12 cellular contexts compared by ENCODE assay signal in genomic region chr9:124697326-124698200, GRCh38.
DNase-seq lines count a peak whose midpoint lies in the region; ATAC-seq, FAIRE-seq and TF ChIP-seq lines count a peak whose summit lies in the region.
"Had no signal": no experiment of that assay in that cellular context is flagged by ENCODE, and none has a peak within 500 bp of the region (broad histone marks: within the 10 kb centered on the region; RNA-seq: fewer than 3 reads in every experiment).

No MANE protein-coding gene starts in this region.

- peak overlapping the region; percentile 79 for H3K9ac ChIP-seq in astrocyte (ENCODE audit: low read length)
- peak overlapping the region; percentile 63 for H3K9ac ChIP-seq in smooth muscle cell (ENCODE audit: low read depth)

- H3K27me3 Mint-ChIP-seq in astrocyte (ENCODE audit: low read depth, unreplicated experiment) = no peaks in the 10 kb centered on the region

- peak overlapping the region; percentile 42 for H3K4me3 Mint-ChIP-seq in astrocyte (ENCODE audit: unreplicated experiment)
- H3K4me3 Mint-ChIP-seq: activated T-cell treated with anti-CD3 and anti-CD28 coated beads, Interleukin-2, amount 50 U/mL, for 4 hours had no signal

- no peaks in the 10 kb centered on the region for H4K20me1 ChIP-seq in astrocyte (ENCODE audit: insufficient read depth, low read length)
- peaks cover 38% of the 10 kb centered on the region for H4K20me1 ChIP-seq in smooth muscle cell (ENCODE audit: low read depth)

- H3K36me3 Mint-ChIP-seq in astrocyte (ENCODE audit: low read depth, unreplicated experiment) = peaks cover 4% of the 10 kb centered on the region

- no peak for TF ChIP-seq CTCF in cardiac muscle cell (IDR thresholded peaks at IDR 0.05; ENCODE audit: low read depth, low read length)
- no peak for TF ChIP-seq CTCF in astrocyte (IDR thresholded peaks at IDR 0.05; ENCODE audit: insufficient read depth, low read depth, low read length)
- TF ChIP-seq CTCF in smooth muscle cell (IDR thresholded peaks at IDR 0.05; ENCODE audit: borderline replicate concordance, insufficient read depth, poor library complexity, severe bottlenecking) = no peak
- no peak for TF ChIP-seq CTCF in coronary artery (IDR thresholded peaks at IDR 0.05)

- H3K4me3 ChIP-seq in cardiac muscle cell = no peak overlapping the region
- H3K4me3 ChIP-seq in astrocyte (ENCODE audit: insufficient read depth, low read depth, low read length) = no peak overlapping the region
- no peak overlapping the region for H3K4me3 ChIP-seq in smooth muscle cell
- H3K4me3 ChIP-seq in coronary artery = no peak overlapping the region

- DNase-seq in cardiac muscle cell (ENCODE audit: low read depth in 1 of 2, low spot score in 1 of 2) (peak; percentile 12 to 76), cardiac septum (ENCODE audit: low spot score) (no peak), astrocyte (ENCODE audit: low read depth) (peak; percentile 80), iris pigment epithelial cell (ENCODE audit: low read depth) (peak; percentile 84), smooth muscle cell (lab: John Stamatoyannopoulos, UW; ENCODE audit: unreplicated experiment) (no peak), coronary artery (ENCODE audit: low spot score) (no peak)
- DNase-seq: activated T-cell treated with anti-CD3 and anti-CD28 coated beads, Interleukin-2, amount 50 U/mL, for 4 hours; amygdala; DMS79 treated with DMSO at 0.1 percent for 48 hours; SIG-M5 had no signal

- intact Hi-C loops in cardiac septum (cut with DNase I) = no loop called here

- H3K36me3 ChIP-seq in cardiac muscle cell (no peaks in the 10 kb centered on the region), astrocyte (ENCODE audit: insufficient read depth, low read length) (peaks cover 7% of the 10 kb centered on the region), smooth muscle cell (ENCODE audit: low read depth) (no peaks in the 10 kb centered on the region)

- H3K27ac ChIP-seq in cardiac muscle cell (peak overlapping the region; percentile 64), astrocyte (ENCODE audit: low read depth, low read length) (peak overlapping the region; percentile 92), smooth muscle cell (ENCODE audit: low read depth) (peak overlapping the region; percentile 91), coronary artery (no peak overlapping the region)

- no peaks in the 10 kb centered on the region for H3K9me3 ChIP-seq in cardiac muscle cell (ENCODE audit: low read depth)
- H3K9me3 ChIP-seq in astrocyte (ENCODE audit: insufficient read depth, low read depth, low read length) = no peaks in the 10 kb centered on the region
- H3K9me3 ChIP-seq in smooth muscle cell (replicated peaks; ENCODE audit: low read depth) = no peaks in the 10 kb centered on the region

- no peaks in the 10 kb centered on the region for H3K27me3 ChIP-seq in cardiac muscle cell
- H3K27me3 ChIP-seq in astrocyte (ENCODE audit: insufficient read depth, low read length) = no peaks in the 10 kb centered on the region
- no peaks in the 10 kb centered on the region for H3K27me3 ChIP-seq in smooth muscle cell (ENCODE audit: low read depth)

- H3K4me1 ChIP-seq in cardiac muscle cell (ENCODE audit: low read depth) (peaks cover 18% of the 10 kb centered on the region), astrocyte (ENCODE audit: insufficient read depth, low read length) (peaks cover 51% of the 10 kb centered on the region), smooth muscle cell (ENCODE audit: low read depth) (peaks cover 49% of the 10 kb centered on the region)

- WGBS in smooth muscle cell (ENCODE audit: low lambda C conversion rate) = 50% methylated on average over 5 of the region's 5 CpGs

- H3K79me2 ChIP-seq in astrocyte (ENCODE audit: insufficient read depth, low read length) = peaks cover 42% of the 10 kb centered on the region
- peaks cover 15% of the 10 kb centered on the region for H3K79me2 ChIP-seq in smooth muscle cell (ENCODE audit: low read depth)

- H3K4me2 ChIP-seq in astrocyte (ENCODE audit: low read length) (peak overlapping the region; percentile 78), smooth muscle cell (peak overlapping the region; percentile 70)

- H3K4me1 Mint-ChIP-seq in astrocyte (ENCODE audit: low read depth, unreplicated experiment) = peaks cover 61% of the 10 kb centered on the region

- ATAC-seq in HG02678 (IDR thresholded peaks at IDR 0.05; ENCODE audit: unreplicated experiment) (no peak), HG02759 (IDR thresholded peaks at IDR 0.05; ENCODE audit: unreplicated experiment) (no peak)
- ATAC-seq: activated T-cell treated with anti-CD3 and anti-CD28 coated beads, Interleukin-2, amount 50 U/mL, for 4 hours had no signal

- FAIRE-seq in astrocyte (lab: Jason Lieb, UNC) = no peak

- H3K9me3 Mint-ChIP-seq in astrocyte (ENCODE audit: unreplicated experiment) = no peaks in the 10 kb centered on the region
- H3K9me3 Mint-ChIP-seq: activated T-cell treated with anti-CD3 and anti-CD28 coated beads, Interleukin-2, amount 50 U/mL, for 4 hours had no signal

- H3F3A ChIP-seq in smooth muscle cell (ENCODE audit: low read depth) = peaks cover 30% of the 10 kb centered on the region

- H3K27ac Mint-ChIP-seq in astrocyte (ENCODE audit: unreplicated experiment) = peak overlapping the region; percentile 92

- H2AFZ ChIP-seq in astrocyte (ENCODE audit: low read depth, low read length) (no peak overlapping the region), smooth muscle cell (ENCODE audit: low read depth) (no peak overlapping the region)

Comparison
In these comparisons a context has a peak if more than half of its experiments do, and no peak if none do; other contexts are left out.
1. DNase-seq: peak in cardiac muscle cell (2 of 2), astrocyte (single experiment) and iris pigment epithelial cell (single experiment); none in cardiac septum (single experiment), smooth muscle cell (single experiment) and coronary artery (single experiment).
2. H3K27ac ChIP-seq: peak in cardiac muscle cell (single experiment), astrocyte (single experiment) and smooth muscle cell (single experiment); none in coronary artery (0 of 2).